In genomic region chr13:100601716-100602115, GRCh38 we compare ENCODE assay signal across 30 cellular contexts.
"Had no signal": no experiment of that assay in that cellular context is flagged by ENCODE, and none has a peak within 500 bp of the region (broad histone marks: within the 10 kb centered on the region; RNA-seq: fewer than 3 reads in every experiment).

No MANE protein-coding gene starts in this region.

- ATAC-seq: naive thymus-derived CD8-positive, alpha-beta T cell; natural killer cell treated with Interleukin-12 subunit alpha and Interleukin-12 subunit beta and Interleukin-15 and Interleukin-18, amount 100 ng/mL, for 72 hours; psoas muscle; stimulated activated memory B cell treated with anti-CD40 and anti-IgM and Interleukin-4, amounts not matched to agents 10 μg/mL and 1 μg/mL and 100 μg/mL, for 72 hours; upper lobe of right lung had no signal

- H3K4me3 ChIP-seq: ovary, psoas muscle, right lobe of liver, sigmoid colon, suprapubic skin, testis, tibial artery, transverse colon, upper lobe of right lung, uterus had no signal

- H3K9me3 Mint-ChIP-seq: naive B cell; naive thymus-derived CD8-positive, alpha-beta T cell; natural killer cell treated with Interleukin-12 subunit alpha and Interleukin-12 subunit beta and Interleukin-15 and Interleukin-18, amount 100 ng/mL, for 72 hours; nephron progenitor cell; neural crest cell; stimulated activated memory B cell treated with anti-CD40 and anti-IgM and Interleukin-4, amounts not matched to agents 10 μg/mL and 1 μg/mL and 100 μg/mL, for 72 hours; stimulated activated naive CD8-positive, alpha-beta T cell treated with anti-CD3 and anti-CD28 coated beads, Interleukin-15, Interleukin-2, amounts not matched to agents 100 ng/mL and 50 ng/mL, for 24 hours; type B pancreatic cell had no signal

- FAIRE-seq: small intestine had no signal

- H3K9me3 ChIP-seq: ovary, psoas muscle, right lobe of liver, sigmoid colon, suprapubic skin, testis, tibial artery, transverse colon, upper lobe of right lung, uterus had no signal

- H3K4me3 Mint-ChIP-seq: naive B cell; naive thymus-derived CD8-positive, alpha-beta T cell; natural killer cell treated with Interleukin-12 subunit alpha and Interleukin-12 subunit beta and Interleukin-15 and Interleukin-18, amount 100 ng/mL, for 72 hours; nephron progenitor cell; neural crest cell; stimulated activated memory B cell treated with anti-CD40 and anti-IgM and Interleukin-4, amounts not matched to agents 10 μg/mL and 1 μg/mL and 100 μg/mL, for 72 hours; stimulated activated naive CD8-positive, alpha-beta T cell treated with anti-CD3 and anti-CD28 coated beads, Interleukin-15, Interleukin-2, amounts not matched to agents 100 ng/mL and 50 ng/mL, for 24 hours; type B pancreatic cell had no signal

- H3K27me3 ChIP-seq: ovary, right lobe of liver, sigmoid colon, suprapubic skin, testis, tibial artery, transverse colon, upper lobe of right lung, uterus had no signal

- H3K79me2 ChIP-seq: parathyroid adenoma had no signal

- H3K36me3 ChIP-seq: ovary, right lobe of liver, sigmoid colon, transverse colon, uterus had no signal

- H3K27me3 Mint-ChIP-seq: naive B cell; naive thymus-derived CD8-positive, alpha-beta T cell; natural killer cell treated with Interleukin-12 subunit alpha and Interleukin-12 subunit beta and Interleukin-15 and Interleukin-18, amount 100 ng/mL, for 72 hours; progenitor cell of endocrine pancreas; stimulated activated memory B cell treated with anti-CD40 and anti-IgM and Interleukin-4, amounts not matched to agents 10 μg/mL and 1 μg/mL and 100 μg/mL, for 72 hours; stimulated activated naive CD8-positive, alpha-beta T cell treated with anti-CD3 and anti-CD28 coated beads, Interleukin-15, Interleukin-2, amounts not matched to agents 100 ng/mL and 50 ng/mL, for 24 hours; type B pancreatic cell had no signal

- H3K4me1 ChIP-seq: parathyroid adenoma, psoas muscle, sigmoid colon, tibial artery, transverse colon, upper lobe of right lung, uterus had no signal

- H3K9ac ChIP-seq: parathyroid adenoma had no signal

- H3K4me1 Mint-ChIP-seq: stimulated activated memory B cell treated with anti-CD40 and anti-IgM and Interleukin-4, amounts not matched to agents 10 μg/mL and 1 μg/mL and 100 μg/mL, for 72 hours had no signal

- H3K27ac ChIP-seq: ovary, parathyroid adenoma, psoas muscle, right lobe of liver, sigmoid colon, suprapubic skin, testis, tibial artery, transverse colon, upper lobe of right lung, uterus had no signal

- DNase-seq: naive B cell; naive thymus-derived CD8-positive, alpha-beta T cell; nephron progenitor cell; occipital lobe; ovary; posterior cingulate gyrus; psoas muscle; right cardiac atrium; sigmoid colon; small intestine; stimulated activated CD4-positive, alpha-beta T cell treated with anti-CD3 and anti-CD28 coated beads, Interleukin-15, amount 100 ng/mL, for 24 hours; stimulated activated CD4-positive, alpha-beta T cell treated with anti-CD3 and anti-CD28 coated beads, Interleukin-2, amount 100 ng/mL, for 24 hours; stimulated activated CD4-positive, alpha-beta T cell treated with anti-CD3 and anti-CD28 coated beads, Interleukin-2, amount 100 ng/mL, for 48 hours; stimulated activated CD4-positive, alpha-beta T cell treated with anti-CD3 and anti-CD28 coated beads, Interleukin-4, amount 100 ng/mL, for 24 hours; stimulated activated naive CD4-positive, alpha-beta T cell; substantia nigra; testis; tibial artery; transverse colon; upper lobe of right lung; uterus had no signal

- H2AFZ ChIP-seq: parathyroid adenoma had no signal

- H3K27ac Mint-ChIP-seq: stimulated activated memory B cell treated with anti-CD40 and anti-IgM and Interleukin-4, amounts not matched to agents 10 μg/mL and 1 μg/mL and 100 μg/mL, for 72 hours; stimulated activated naive CD8-positive, alpha-beta T cell treated with anti-CD3 and anti-CD28 coated beads, Interleukin-15, Interleukin-2, amounts not matched to agents 100 ng/mL and 50 ng/mL, for 24 hours; type B pancreatic cell had no signal

- H3K36me3 Mint-ChIP-seq: naive B cell; natural killer cell treated with Interleukin-12 subunit alpha and Interleukin-12 subunit beta and Interleukin-15 and Interleukin-18, amount 100 ng/mL, for 72 hours had no signal
